ENCODE assay signal across 17 cellular contexts in the genomic region with DNA sequence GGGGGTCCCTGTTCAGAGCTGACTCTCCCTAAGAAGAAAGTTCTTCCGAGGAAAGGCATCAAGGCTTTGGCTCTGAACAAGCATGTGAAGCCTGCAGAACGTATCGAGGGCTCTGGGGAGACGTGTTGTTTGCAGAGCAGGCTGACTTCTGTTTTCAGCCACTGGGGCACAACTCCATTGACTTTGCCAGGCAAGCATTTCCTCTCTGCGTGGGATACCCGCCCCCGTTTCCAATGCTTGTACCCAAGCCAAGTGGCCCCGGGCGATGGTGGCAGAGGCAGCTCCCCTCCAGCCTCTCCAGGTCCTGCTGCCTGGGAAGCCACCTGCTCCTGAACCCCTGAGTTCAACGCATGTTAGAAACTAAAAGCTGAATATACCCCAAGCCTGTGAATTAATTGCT.
A peak's percentile ranks its signal among the peaks of the same experiment; 100 is the strongest.
DNase-seq lines count a peak whose midpoint lies in the region; ATAC-seq and TF ChIP-seq lines count a peak whose summit lies in the region.
"Had no signal": no experiment of that assay in that cellular context is flagged by ENCODE, and none has a peak within 500 bp of the region (broad histone marks: within the 10 kb centered on the region; RNA-seq: fewer than 3 reads in every experiment).

No MANE protein-coding gene starts in this region.

- TF ChIP-seq CTCF in left ventricle myocardium inferior (IDR thresholded peaks at IDR 0.05; ENCODE audit: borderline replicate concordance) = no peak
- no peak for TF ChIP-seq CTCF in SK-N-SH (IDR thresholded peaks at IDR 0.05)
- no peak for TF ChIP-seq CTCF in nephron progenitor cell (IDR thresholded peaks at IDR 0.05)

- 9% methylated on average over 8 of the region's 10 CpGs for WGBS in SK-N-SH (ENCODE audit: low lambda C conversion rate)

- H3K4me2 ChIP-seq in SK-N-SH = no peak overlapping the region

- intact Hi-C loops in left cardiac atrium (cut with DNase I) (no loop called here), left ventricle myocardium inferior (cut with micrococcal nuclease) (no loop called here)

- H3K9me3 ChIP-seq in left ventricle myocardium inferior (replicated peaks) (no peaks in the 10 kb centered on the region), SK-N-SH (no peaks in the 10 kb centered on the region)

- TF ChIP-seq RAD21 in SK-N-SH (IDR thresholded peaks at IDR 0.05; ENCODE audit: low read length) = no peak

- H3K27me3 Mint-ChIP-seq in stimulated activated memory B cell treated with anti-CD40 and anti-IgM and Interleukin-4, amounts not matched to agents 10 μg/mL and 1 μg/mL and 100 μg/mL, for 72 hours = peaks cover 46% of the 10 kb centered on the region
- H3K27me3 Mint-ChIP-seq in nephron progenitor cell (ENCODE audit: low read depth, poor library complexity) = peaks cover 52% of the 10 kb centered on the region

- no peak overlapping the region for H3K4me3 ChIP-seq in left ventricle myocardium inferior
- no peak overlapping the region for H3K4me3 ChIP-seq in SK-N-SH (ENCODE audit: low read depth in 2 of 2, low read length in 1 of 2)

- CTCF ChIA-PET in SK-N-SH (lab: Yijun Ruan, JAX) = interaction anchor here (0.7 to 2.8 kb wide), 13 partner anchors 10 to 310 kb away, joined by 3 to 15 read pairs (median 5); no protein-coding TSS in a partner anchor

- H3K27ac Mint-ChIP-seq in stimulated activated memory B cell treated with anti-CD40 and anti-IgM and Interleukin-4, amounts not matched to agents 10 μg/mL and 1 μg/mL and 100 μg/mL, for 72 hours = peak overlapping the region; percentile 27
- H3K27ac Mint-ChIP-seq in nephron progenitor cell = no peak overlapping the region
- H3K27ac Mint-ChIP-seq: B cell; CD4-positive, alpha-beta T cell; IgD-negative memory B cell had no signal

- no peak overlapping the region for H3K9ac ChIP-seq in SK-N-SH

- no peaks in the 10 kb centered on the region for H3K9me2 ChIP-seq in SK-N-SH

- no peaks in the 10 kb centered on the region for H3F3A ChIP-seq in SK-N-SH (replicated peaks; ENCODE audit: insufficient read depth)

- H2AFZ ChIP-seq in SK-N-SH (ENCODE audit: low read depth) = no peak overlapping the region

- H3K27ac ChIP-seq in left ventricle myocardium inferior (replicated peaks) (no peak overlapping the region), SK-N-SH (ENCODE audit: low read depth in 2 of 2, low read length in 1 of 2) (no peak overlapping the region)

- DNase-seq in left cardiac atrium = peak; percentile 10
- no peak for DNase-seq in left ventricle myocardium inferior
- DNase-seq in NCI-H345 (lab: John Stamatoyannopoulos, UW) = peak; percentile 83
- peak; percentile 61 for DNase-seq in SK-N-SH
- DNase-seq in COLO829 (ENCODE audit: low spot score) = no peak
- DNase-seq in nephron progenitor cell = no peak
- DNase-seq: 8988T; ACHN; C1 segment of cervical spinal cord; CD4-positive, alpha-beta T cell; DND-41; GF-D8; HCEC 1CT had no signal

- H3K4me1 ChIP-seq in left ventricle myocardium inferior (no peaks in the 10 kb centered on the region), SK-N-SH (ENCODE audit: control insufficient read depth in 1 of 2, insufficient read depth in 2 of 2, low read depth in 1 of 2, low read length in 1 of 2) (no peaks in the 10 kb centered on the region)

- no peaks in the 10 kb centered on the region for H3K4me1 Mint-ChIP-seq in stimulated activated memory B cell treated with anti-CD40 and anti-IgM and Interleukin-4, amounts not matched to agents 10 μg/mL and 1 μg/mL and 100 μg/mL, for 72 hours
- no peaks in the 10 kb centered on the region for H3K4me1 Mint-ChIP-seq in nephron progenitor cell
- H3K4me1 Mint-ChIP-seq: B cell, IgD-negative memory B cell had no signal

- H3K36me3 ChIP-seq in left ventricle myocardium inferior = no peaks in the 10 kb centered on the region
- no peaks in the 10 kb centered on the region for H3K36me3 ChIP-seq in SK-N-SH (replicated peaks in 1 of 2; ENCODE audit: control insufficient read depth in 1 of 2, insufficient read depth in 2 of 2, low read length in 1 of 2)

- H3K79me2 ChIP-seq in SK-N-SH (ENCODE audit: insufficient read depth) = no peaks in the 10 kb centered on the region

- no peak overlapping the region for H3K4me3 Mint-ChIP-seq in stimulated activated memory B cell treated with anti-CD40 and anti-IgM and Interleukin-4, amounts not matched to agents 10 μg/mL and 1 μg/mL and 100 μg/mL, for 72 hours
- no peak overlapping the region for H3K4me3 Mint-ChIP-seq in nephron progenitor cell
- H3K4me3 Mint-ChIP-seq: B cell; CD4-positive, alpha-beta T cell; IgD-negative memory B cell had no signal

- H3K27me3 ChIP-seq in left ventricle myocardium inferior (ENCODE audit: low read depth) (peaks cover 99% of the 10 kb centered on the region), SK-N-SH (ENCODE audit: insufficient read depth) (peaks cover 51% of the 10 kb centered on the region)

- no peaks in the 10 kb centered on the region for H4K20me1 ChIP-seq in SK-N-SH (ENCODE audit: insufficient read depth)

- peaks cover 4% of the 10 kb centered on the region for H3K9me3 Mint-ChIP-seq in stimulated activated memory B cell treated with anti-CD40 and anti-IgM and Interleukin-4, amounts not matched to agents 10 μg/mL and 1 μg/mL and 100 μg/mL, for 72 hours
- peaks cover 4% of the 10 kb centered on the region for H3K9me3 Mint-ChIP-seq in nephron progenitor cell
- H3K9me3 Mint-ChIP-seq: CD4-positive, alpha-beta T cell had no signal

- TF ChIP-seq EP300 in SK-N-SH (IDR thresholded peaks at IDR 0.05; ENCODE audit: borderline replicate concordance in 1 of 2, low read depth in 1 of 2, low read length in 1 of 2) = no peak

- ATAC-seq in left cardiac atrium (no peak), HG02973 (IDR thresholded peaks at IDR 0.05; ENCODE audit: unreplicated experiment) (no peak)
- no peak for ATAC-seq in stimulated activated memory B cell treated with anti-CD40 and anti-IgM and Interleukin-4, amounts not matched to agents 10 μg/mL and 1 μg/mL and 100 μg/mL, for 72 hours

- POLR2A ChIA-PET in SK-N-SH (lab: Yijun Ruan, JAX) = interaction anchor here (0.8 kb wide), 2 partner anchors 8 to 49 kb away, joined by 3 read pairs; no protein-coding TSS in a partner anchor

- no peaks in the 10 kb centered on the region for H3K36me3 Mint-ChIP-seq in stimulated activated memory B cell treated with anti-CD40 and anti-IgM and Interleukin-4, amounts not matched to agents 10 μg/mL and 1 μg/mL and 100 μg/mL, for 72 hours
- no peaks in the 10 kb centered on the region for H3K36me3 Mint-ChIP-seq in nephron progenitor cell (ENCODE audit: low read depth)
- H3K36me3 Mint-ChIP-seq: IgD-negative memory B cell had no signal

TF ChIP-seq in SK-N-SH, 30 proteins besides CTCF, POLR2A, EP300 and RAD21:
- no peak for TF ChIP-seq NFIC (IDR thresholded peaks at IDR 0.05; ENCODE audit: borderline replicate concordance)
- TF ChIP-seq JUND (IDR thresholded peaks at IDR 0.05) = no peak
- no peak for TF ChIP-seq RCOR1 (IDR thresholded peaks at IDR 0.05; ENCODE audit: low read length)

Comparison
In these comparisons a context has a peak if more than half of its experiments do, and no peak if none do; other contexts are left out.
1. DNase-seq: peak in left cardiac atrium (single experiment), NCI-H345 (single experiment) and SK-N-SH (single experiment); none in left ventricle myocardium inferior (single experiment), COLO829 (single experiment) and nephron progenitor cell (single experiment).